1 cellular context compared by ENCODE assay signal in genomic region chr6:130848945-130849344, GRCh38.
TF ChIP-seq lines count a peak whose summit lies in the region.

No MANE protein-coding gene starts in this region.

TF ChIP-seq in GM23338, 12 proteins besides CTCF, POLR2A, EP300 and RAD21 (continued from another document):
- TF ChIP-seq REST (IDR thresholded peaks at IDR 0.05; ENCODE audit: unreplicated experiment) (no peak), CREB1 (CRISPR knock-in tag; IDR thresholded peaks at IDR 0.05; ENCODE audit: low read depth) (no peak), EZH2 (IDR thresholded peaks at IDR 0.05; ENCODE audit: low read depth, unreplicated experiment) (no peak), STAT1 (IDR thresholded peaks at IDR 0.05; ENCODE audit: unreplicated experiment) (no peak), NANOG (IDR thresholded peaks at IDR 0.05; ENCODE audit: borderline replicate concordance) (no peak), POLR2AphosphoS5 (IDR thresholded peaks at IDR 0.05; ENCODE audit: low read depth) (no peak)
